In genomic region chr1:212667223-212668139, GRCh38 we compare ENCODE assay signal across 9 cellular contexts. TPM values are rescaled to one million over a fixed set of nuclear protein-coding genes. Genes with fewer than 3 reads are reported as not detected.
DNase-seq lines count a peak whose midpoint lies in the region; ATAC-seq, FAIRE-seq and TF ChIP-seq lines count a peak whose summit lies in the region.
"Had no signal": no experiment of that assay in that cellular context is flagged by ENCODE, and none has a peak within 500 bp of the region (broad histone marks: within the 10 kb centered on the region; RNA-seq: fewer than 3 reads in every experiment).

No MANE protein-coding gene starts in this region.

- peaks cover 45% of the 10 kb centered on the region for H3K4me1 Mint-ChIP-seq in stimulated activated effector memory CD8-positive, alpha-beta T cell treated with anti-CD3 and anti-CD28 coated beads, Interleukin-12 subunit alpha, Interleukin-12 subunit beta, amount 100 ng/mL, for 72 hours

- H3K27ac Mint-ChIP-seq in stimulated activated effector memory CD8-positive, alpha-beta T cell treated with anti-CD3 and anti-CD28 coated beads, Interleukin-12 subunit alpha, Interleukin-12 subunit beta, amount 100 ng/mL, for 72 hours: peak overlapping the region; percentile 87

- peak overlapping the region; percentile 66 to 69 for H3K27ac ChIP-seq in ascending aorta
- peak overlapping the region; percentile 66 for H3K27ac ChIP-seq in hepatocyte

- no peaks in the 10 kb centered on the region for H3K9me3 Mint-ChIP-seq in stimulated activated effector memory CD8-positive, alpha-beta T cell treated with anti-CD3 and anti-CD28 coated beads, Interleukin-12 subunit alpha, Interleukin-12 subunit beta, amount 100 ng/mL, for 72 hours
- H3K9me3 Mint-ChIP-seq: naive B cell had no signal

- H3K79me2 ChIP-seq in hepatocyte: no peaks in the 10 kb centered on the region

- WGBS in hepatocyte (ENCODE audit: low lambda C conversion rate, missing lambda C conversion rate): 51% methylated on average over 9 of the region's 9 CpGs

- H2AFZ ChIP-seq in hepatocyte: no peak overlapping the region

- H4K20me1 ChIP-seq in hepatocyte (ENCODE audit: insufficient read depth, poor library complexity, severe bottlenecking): no peaks in the 10 kb centered on the region

- H3K9me3 ChIP-seq in ascending aorta: no peaks in the 10 kb centered on the region
- no peaks in the 10 kb centered on the region for H3K9me3 ChIP-seq in hepatocyte (ENCODE audit: low read depth)

- TF ChIP-seq POLR2A in GM12892 (IDR thresholded peaks at IDR 0.05; ENCODE audit: low read depth, low read length): no peak

- FAIRE-seq in GM12892 (lab: Jason Lieb, UNC): peak; percentile 21

- TF ChIP-seq CTCF in ascending aorta (IDR thresholded peaks at IDR 0.05) (no peak), hepatocyte (IDR thresholded peaks at IDR 0.05; ENCODE audit: poor library complexity) (no peak)

- DNase-seq in GM12892 (ENCODE audit: insufficient read length) (no peak), LHCN-M2 (ENCODE audit: low read depth) (peak; percentile 97), ascending aorta (ENCODE audit: low spot score in 2 of 2) (peak in 1 of 2 donors; percentile 79), hepatocyte (ENCODE audit: low spot score) (peak; percentile 64)
- DNase-seq in stimulated activated effector memory CD8-positive, alpha-beta T cell treated with anti-CD3 and anti-CD28 coated beads, Interleukin-12 subunit alpha, Interleukin-12 subunit beta, amount 100 ng/mL, for 72 hours (ENCODE audit: low spot score in 2 of 2): peak in 1 of 2 donors; percentile 55
- no peak for DNase-seq in stimulated activated CD4-positive, alpha-beta T cell treated with anti-CD3 and anti-CD28 coated beads, Interleukin-4, amount 100 ng/mL, for 1 hour
- DNase-seq: naive B cell had no signal

- H3K4me3 ChIP-seq in ascending aorta: no peak overlapping the region
- H3K4me3 ChIP-seq in hepatocyte: no peak overlapping the region

- peak; percentile 64 for ATAC-seq in stimulated activated effector memory CD8-positive, alpha-beta T cell treated with anti-CD3 and anti-CD28 coated beads, Interleukin-12 subunit alpha, Interleukin-12 subunit beta, amount 100 ng/mL, for 72 hours
- ATAC-seq in HG03039 (IDR thresholded peaks at IDR 0.05; ENCODE audit: unreplicated experiment) (no peak), HG02588 (IDR thresholded peaks at IDR 0.05; ENCODE audit: unreplicated experiment) (no peak)

- no peaks in the 10 kb centered on the region for H3K27me3 ChIP-seq in ascending aorta
- no peaks in the 10 kb centered on the region for H3K27me3 ChIP-seq in hepatocyte

- peaks cover 0 to 9% of the 10 kb centered on the region in 2 donors for H3K4me1 ChIP-seq in ascending aorta
- H3K4me1 ChIP-seq in hepatocyte (ENCODE audit: insufficient read depth): peaks cover 4% of the 10 kb centered on the region

- no peaks in the 10 kb centered on the region for H3K9me2 ChIP-seq in hepatocyte (replicated peaks; ENCODE audit: insufficient read depth)

- H3K36me3 ChIP-seq in ascending aorta (no peaks in the 10 kb centered on the region), hepatocyte (replicated peaks; ENCODE audit: insufficient read depth, low read depth) (no peaks in the 10 kb centered on the region)

- H3K4me2 ChIP-seq in hepatocyte: peak overlapping the region; percentile 49

- H3K36me3 Mint-ChIP-seq in stimulated activated effector memory CD8-positive, alpha-beta T cell treated with anti-CD3 and anti-CD28 coated beads, Interleukin-12 subunit alpha, Interleukin-12 subunit beta, amount 100 ng/mL, for 72 hours: peaks cover 4% of the 10 kb centered on the region
- H3K36me3 Mint-ChIP-seq: naive B cell had no signal

- H3K4me3 Mint-ChIP-seq in stimulated activated effector memory CD8-positive, alpha-beta T cell treated with anti-CD3 and anti-CD28 coated beads, Interleukin-12 subunit alpha, Interleukin-12 subunit beta, amount 100 ng/mL, for 72 hours: peak overlapping the region; percentile 43

- intact Hi-C loops in ascending aorta (cut with DNase I): loop anchor here (5.0 kb wide), 1 partner anchor 330 kb away; no protein-coding TSS in a partner anchor

RNA-seq across cellular contexts. Expression of gene BATF3, which starts 32.2 kb away (rescaled TPM):
- 12.8 TPM for polyA plus RNA-seq in GM12892 (2012; ENCODE audit: missing spikeins)
- total RNA-seq in LHCN-M2 (2014; rRNA removed): 1.3 and 5.1 TPM in 2 replicates
- polyA plus RNA-seq in LHCN-M2 (2012): 1.3 TPM
- total RNA-seq in ascending aorta: 18.4 TPM
- 1.6 TPM in 1 of 2 replicates, not detected in the other for total RNA-seq in hepatocyte
- 3.2 and 3.5 TPM in 2 replicates for polyA plus RNA-seq in hepatocyte

RNA-seq across cellular contexts. Expression of gene ATF3, which starts 58.9 kb away (rescaled TPM):
- 17.0 TPM for polyA plus RNA-seq in GM12892 (2012; ENCODE audit: missing spikeins)
- 0.58 and 1.1 TPM in 2 replicates for total RNA-seq in LHCN-M2 (2014; rRNA removed)
- polyA plus RNA-seq in LHCN-M2 (2012): 1.0 TPM
- 79.1 TPM for total RNA-seq in ascending aorta
- total RNA-seq in hepatocyte: 128 TPM in 2 replicates
- polyA plus RNA-seq in hepatocyte: 129 and 178 TPM in 2 replicates

Comparison
In these comparisons a context has a peak if more than half of its experiments do, and no peak if none do; other contexts are left out.
1. DNase-seq: peak in LHCN-M2 (single experiment) and hepatocyte (single experiment); none in GM12892 (single experiment) and stimulated activated CD4-positive, alpha-beta T cell treated with anti-CD3 and anti-CD28 coated beads, Interleukin-4, amount 100 ng/mL, for 1 hour (single experiment).
2. RNA of gene ATF3, which starts 58.9 kb away (total RNA-seq): 128 TPM in hepatocyte and 79.1 TPM in ascending aorta (single experiment); 0.58 to 1.1 TPM in LHCN-M2; every median in the first group is over 10 times any median in the second.